1 cellular context compared by ENCODE assay signal in the genomic region with DNA sequence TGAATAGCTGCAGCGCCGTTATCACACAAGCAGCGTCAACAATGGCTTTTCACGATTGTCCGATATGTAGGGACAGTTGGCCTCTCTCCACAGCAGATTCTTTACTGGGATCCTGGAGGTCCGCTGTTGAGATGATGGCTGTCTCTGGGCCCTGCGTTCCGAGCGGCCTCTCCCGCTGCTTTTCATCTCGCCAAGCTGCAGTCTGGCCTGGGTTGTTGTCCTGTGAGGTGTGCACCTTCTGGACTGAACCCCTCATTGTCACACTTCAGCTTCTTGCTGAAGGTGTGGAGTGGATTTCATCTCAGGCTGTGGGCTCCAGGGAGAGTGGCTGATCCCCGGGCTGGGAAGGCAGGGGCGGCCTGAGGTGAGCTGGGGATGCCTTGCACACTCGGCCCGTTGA.
TF ChIP-seq lines count a peak whose summit lies in the region.

No MANE protein-coding gene starts in this region.

TF ChIP-seq in GM23338, 12 proteins besides CTCF, POLR2A, EP300 and RAD21:
- TF ChIP-seq CREB1 (CRISPR knock-in tag; IDR thresholded peaks at IDR 0.05; ENCODE audit: low read depth): no peak
TF ChIP-seq in GM23338: peak in this region for 0.
